Comparison of ENCODE assay signal across 1 cellular context in genomic region chr7:44847509-44847919, GRCh38.
TF ChIP-seq lines count a peak whose summit lies in the region.

No MANE protein-coding gene starts in this region.

TF ChIP-seq in K562, 482 proteins besides CTCF, POLR2A, EP300 and RAD21 (continued from another document and continues in another):
- TF ChIP-seq ZNF592 (IDR thresholded peaks at IDR 0.05) (peak; percentile 42), DNMT1 (IDR thresholded peaks at IDR 0.05) (no peak), TCF7L2 (IDR thresholded peaks at IDR 0.05; ENCODE audit: low read depth, low read length) (no peak), TRIM28 (IDR thresholded peaks at IDR 0.05) (peak; percentile 64; the same call in 1 of the 2 replicates), HLTF (IDR thresholded peaks at IDR 0.05) (no peak), ATF7 (IDR thresholded peaks at IDR 0.05) (peak; percentile 96), ZNF143 (CRISPR knock-in tag; IDR thresholded peaks at IDR 0.05) (no peak), POLR3G (IDR thresholded peaks at IDR 0.05; ENCODE audit: extremely low read depth, insufficient read length, insufficient replicate concordance) (no peak), CBX8 (IDR thresholded peaks at IDR 0.05; ENCODE audit: borderline replicate concordance, extremely low read depth, low read depth, low read length, poor library complexity, severe bottlenecking) (no peak), NFRKB (IDR thresholded peaks at IDR 0.05; ENCODE audit: low read depth) (peak; percentile 67; the same call in 1 of the 2 replicates), BRD4 (IDR thresholded peaks at IDR 0.05) (no peak), TSHZ1 (CRISPR knock-in tag; IDR thresholded peaks at IDR 0.05) (no peak), ARID2 (IDR thresholded peaks at IDR 0.05) (no peak), SIN3B (IDR thresholded peaks at IDR 0.05; ENCODE audit: low read depth) (no peak), ARHGAP35 (IDR thresholded peaks at IDR 0.05; ENCODE audit: partially characterized antibody) (no peak), ZKSCAN8 (CRISPR knock-in tag; IDR thresholded peaks at IDR 0.05) (no peak), CC2D1A (IDR thresholded peaks at IDR 0.05) (peak; percentile 85; the same call in 1 of the 2 replicates), ZHX1 (conservative IDR thresholded peaks at IDR 0.05; ENCODE audit: low read length) (no peak), ZFP36 (IDR thresholded peaks at IDR 0.05; ENCODE audit: low read depth, low read length, partially characterized antibody) (no peak), SMARCE1 (IDR thresholded peaks at IDR 0.05) (peak; percentile 93), SP1 (CRISPR knock-in tag; IDR thresholded peaks at IDR 0.05) (no peak), ZBTB5 (IDR thresholded peaks at IDR 0.05) (no peak), SMAD2 (IDR thresholded peaks at IDR 0.05; ENCODE audit: low read depth, low read length) (no peak), MGA (IDR thresholded peaks at IDR 0.05) (peak; percentile 12), ZNF197 (CRISPR knock-in tag; IDR thresholded peaks at IDR 0.05; ENCODE audit: low read depth) (no peak), HDAC3 (IDR thresholded peaks at IDR 0.05; ENCODE audit: borderline replicate concordance, partially characterized antibody) (peak; percentile 87), E2F6 (IDR thresholded peaks at IDR 0.05; ENCODE audit: borderline replicate concordance in 1 of 2, extremely low read depth in 1 of 2, insufficient read depth in 1 of 2, insufficient read length in 1 of 2, low read depth in 1 of 2, low read length in 1 of 2, poor library complexity in 1 of 2, severe bottlenecking in 1 of 2) (peak; percentile 29 to 68)
